In the genomic region with DNA sequence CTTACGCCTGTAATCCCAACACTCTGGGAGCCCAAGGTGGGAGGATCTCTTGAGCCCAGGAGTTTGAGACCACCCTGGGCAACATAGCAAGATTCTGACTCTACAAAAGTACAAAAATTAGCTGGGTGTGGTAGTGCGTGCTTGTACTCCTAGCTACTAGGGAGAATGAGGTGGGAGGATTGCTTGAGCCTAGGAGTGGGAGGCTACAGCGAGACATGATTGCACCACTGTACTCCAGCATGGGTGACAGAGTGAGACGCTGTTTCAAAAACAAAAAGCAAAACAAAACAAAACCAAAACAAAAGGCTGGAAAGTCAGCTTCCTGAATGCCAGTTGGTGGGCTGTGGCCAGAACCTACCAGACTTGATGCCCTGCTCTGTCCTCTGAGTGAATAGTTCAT, we compare ENCODE assay signal across 30 cellular contexts.
"Had no signal": no experiment of that assay in that cellular context is flagged by ENCODE, and none has a peak within 500 bp of the region (broad histone marks: within the 10 kb centered on the region; RNA-seq: fewer than 3 reads in every experiment).

No MANE protein-coding gene starts in this region.

- ATAC-seq: activated CD8-positive, alpha-beta T cell treated with anti-CD3 and anti-CD28 coated beads for 36 hours; activated T-cell treated with anti-CD3 and anti-CD28 coated beads, Interleukin-2, amount 50 U/mL, for 4 hours; activated T-helper 17 cell treated with anti-CD3 and anti-CD28 coated beads, Interleukin-2, amount 50 U/mL, for 72 hours; foreskin keratinocyte; gastrocnemius medialis; heart left ventricle; T-cell; WTC11 had no signal

- H3K27me3 ChIP-seq: ascending aorta, breast epithelium, cardiac muscle cell, colonic mucosa, esophagus squamous epithelium, gastrocnemius medialis, heart left ventricle had no signal

- H3K27ac ChIP-seq: ascending aorta, breast epithelium, cardiac muscle cell, colonic mucosa, epithelial cell of prostate, foreskin keratinocyte, gastrocnemius medialis, heart left ventricle had no signal

- H3K9me3 ChIP-seq: ascending aorta, breast epithelium, colonic mucosa, esophagus squamous epithelium, gastrocnemius medialis, heart left ventricle had no signal

- H3K27ac Mint-ChIP-seq: activated CD4-positive, alpha-beta T cell treated with anti-CD3 and anti-CD28 coated beads, Interleukin-2, amount 10 ng/mL, durations not matched to agents 7 days and 5 days; activated CD8-positive, alpha-beta T cell treated with anti-CD3 and anti-CD28 coated beads for 36 hours; activated naive CD4-positive, alpha-beta T cell treated with anti-CD3 and anti-CD28 coated beads, Interleukin-2, amount 50 U/mL, for 72 hours; activated naive CD8-positive, alpha-beta T cell treated with anti-CD3 and anti-CD28 coated beads, Interleukin-2, amount 10 ng/mL, durations not matched to agents 7 days and 5 days; activated T-helper 17 cell treated with anti-CD3 and anti-CD28 coated beads, Interleukin-2, amount 50 U/mL, for 72 hours; T-cell; T-helper 1 cell treated with Interleukin-12 subunit alpha and Interleukin-12 subunit beta and Interleukin-4 antibody, amounts not matched to agents 30 μg/mL and 1 μg/mL, for 36 hours; WTC11 had no signal

- H3K4me1 ChIP-seq: ascending aorta, breast epithelium, colonic mucosa, foreskin keratinocyte, gastrocnemius medialis had no signal

- H3K27me3 Mint-ChIP-seq: brain had no signal

- H3K36me3 Mint-ChIP-seq: activated naive CD4-positive, alpha-beta T cell treated with anti-CD3 and anti-CD28 coated beads, Interleukin-2, amount 50 U/mL, for 72 hours; activated naive CD8-positive, alpha-beta T cell treated with anti-CD3 and anti-CD28 coated beads, Interleukin-2, amount 10 ng/mL, durations not matched to agents 7 days and 5 days; T-cell; WTC11 had no signal

- DNase-seq: activated CD4-positive, alpha-beta T cell treated with anti-CD3 and anti-CD28 coated beads for 1 hour; activated CD4-positive, alpha-beta T cell treated with anti-CD3 and anti-CD28 coated beads for 4 hours; activated CD4-positive, alpha-beta T cell treated with anti-CD3 and anti-CD28 coated beads, Interleukin-2, amount 10 ng/mL, durations not matched to agents 7 days and 5 days; activated CD4-positive, alpha-beta T cell treated with anti-CD3 and anti-CD28 coated beads, Interleukin-2, amount 50 U/mL, for 4 hours; activated CD8-positive, alpha-beta memory T cell treated with anti-CD3 and anti-CD28 coated beads for 24 hours; activated CD8-positive, alpha-beta T cell treated with anti-CD3 and anti-CD28 coated beads for 36 hours; activated effector memory CD4-positive, alpha-beta T cell treated with Interleukin-2 at 50 U/mL for 16 hours; activated gamma-delta T cell treated with Interleukin-2 at 50 U/mL for 16 hours; activated naive CD4-positive, alpha-beta T cell treated with Interleukin-2 at 50 U/mL for 16 hours; activated naive CD8-positive, alpha-beta T cell treated with anti-CD3 and anti-CD28 coated beads, Interleukin-2, amount 10 ng/mL, durations not matched to agents 7 days and 5 days; activated T-cell treated with anti-CD3 and anti-CD28 coated beads, Interleukin-2, amount 50 U/mL, for 4 hours; cerebellar nuclear complex; colonic mucosa; effector CD8-positive, alpha-beta T cell; esophagus squamous epithelium; foreskin keratinocyte; gastrocnemius medialis; glutamatergic neuron; heart left ventricle; T-cell; T1000 had no signal

- H3K36me3 ChIP-seq: ascending aorta, breast epithelium, cardiac muscle cell, colonic mucosa, esophagus squamous epithelium, gastrocnemius medialis, heart left ventricle had no signal

- H3K4me3 Mint-ChIP-seq: activated CD4-positive, alpha-beta T cell treated with anti-CD3 and anti-CD28 coated beads, Interleukin-2, amount 10 ng/mL, durations not matched to agents 7 days and 5 days; activated CD8-positive, alpha-beta T cell treated with anti-CD3 and anti-CD28 coated beads for 36 hours; activated naive CD8-positive, alpha-beta T cell treated with anti-CD3 and anti-CD28 coated beads, Interleukin-2, amount 10 ng/mL, durations not matched to agents 7 days and 5 days; activated T-cell treated with anti-CD3 and anti-CD28 coated beads, Interleukin-2, amount 50 U/mL, for 4 hours; activated T-helper 17 cell treated with anti-CD3 and anti-CD28 coated beads, Interleukin-2, amount 50 U/mL, for 72 hours; brain; T-cell; T-helper 1 cell treated with Interleukin-12 subunit alpha and Interleukin-12 subunit beta and Interleukin-4 antibody, amounts not matched to agents 30 μg/mL and 1 μg/mL, for 36 hours; WTC11 had no signal

- H3K4me1 Mint-ChIP-seq: activated T-helper 17 cell treated with anti-CD3 and anti-CD28 coated beads, Interleukin-2, amount 50 U/mL, for 72 hours had no signal

- H3K4me3 ChIP-seq: ascending aorta, breast epithelium, cardiac muscle cell, colonic mucosa, esophagus squamous epithelium, gastrocnemius medialis, heart left ventricle had no signal

- H3K9me3 Mint-ChIP-seq: activated CD4-positive, alpha-beta T cell treated with anti-CD3 and anti-CD28 coated beads, Interleukin-2, amount 10 ng/mL, durations not matched to agents 7 days and 5 days; activated CD8-positive, alpha-beta T cell treated with anti-CD3 and anti-CD28 coated beads for 36 hours; activated naive CD4-positive, alpha-beta T cell treated with anti-CD3 and anti-CD28 coated beads, Interleukin-2, amount 50 U/mL, for 72 hours; activated naive CD8-positive, alpha-beta T cell treated with anti-CD3 and anti-CD28 coated beads, Interleukin-2, amount 10 ng/mL, durations not matched to agents 7 days and 5 days; activated T-cell treated with anti-CD3 and anti-CD28 coated beads, Interleukin-2, amount 50 U/mL, for 4 hours; activated T-helper 17 cell treated with anti-CD3 and anti-CD28 coated beads, Interleukin-2, amount 50 U/mL, for 72 hours; brain; T-cell; T-helper 1 cell treated with Interleukin-12 subunit alpha and Interleukin-12 subunit beta and Interleukin-4 antibody, amounts not matched to agents 30 μg/mL and 1 μg/mL, for 36 hours; WTC11 had no signal
